ENCODE assay signal across 17 cellular contexts in the genomic region with DNA sequence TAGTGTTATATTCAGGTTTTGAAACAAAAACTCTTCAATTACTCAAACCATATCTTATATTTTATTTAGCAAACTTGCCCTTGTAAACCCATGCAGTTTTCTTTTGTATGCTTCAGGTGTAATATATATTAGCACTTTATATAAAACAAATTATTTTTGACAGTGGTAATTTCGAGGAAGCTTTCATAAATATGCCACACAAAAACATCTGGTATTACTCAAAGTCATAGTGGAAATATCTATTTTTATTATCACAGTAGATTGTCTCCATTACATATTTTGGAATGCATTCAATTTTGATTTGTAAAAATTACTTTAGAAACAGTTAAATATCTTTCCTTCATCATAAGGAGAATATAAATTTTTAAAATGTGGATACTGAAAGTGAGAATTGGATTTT.
"Had no signal": no experiment of that assay in that cellular context is flagged by ENCODE, and none has a peak within 500 bp of the region (broad histone marks: within the 10 kb centered on the region; RNA-seq: fewer than 3 reads in every experiment).

No MANE protein-coding gene starts in this region.

- DNase-seq: effector CD4-positive, alpha-beta T cell; erythroblast; gastrocnemius medialis; glutamatergic neuron; mucosa of descending colon; naive thymus-derived CD8-positive, alpha-beta T cell; ovary; stimulated activated CD4-positive, alpha-beta T cell treated with anti-CD3 and anti-CD28 coated beads, Interleukin-2, amount 100 ng/mL, for 48 hours; testis; transverse colon had no signal

- H3K9me3 Mint-ChIP-seq: endodermal cell had no signal

- H3K27me3 Mint-ChIP-seq: naive thymus-derived CD8-positive, alpha-beta T cell; stimulated activated memory B cell treated with anti-CD40 and anti-IgM and Interleukin-4, amounts not matched to agents 10 μg/mL and 1 μg/mL and 100 μg/mL, for 72 hours; stimulated activated naive CD8-positive, alpha-beta T cell treated with anti-CD3 and anti-CD28 coated beads, Interleukin-15, Interleukin-2, amounts not matched to agents 100 ng/mL and 50 ng/mL, for 24 hours had no signal

- H3K36me3 ChIP-seq: gastrocnemius medialis, ovary, right atrium auricular region, transverse colon had no signal

- H3K36me3 Mint-ChIP-seq: naive thymus-derived CD8-positive, alpha-beta T cell; stimulated activated memory B cell treated with anti-CD40 and anti-IgM and Interleukin-4, amounts not matched to agents 10 μg/mL and 1 μg/mL and 100 μg/mL, for 72 hours had no signal

- H3K4me1 Mint-ChIP-seq: naive thymus-derived CD8-positive, alpha-beta T cell; stimulated activated memory B cell treated with anti-CD40 and anti-IgM and Interleukin-4, amounts not matched to agents 10 μg/mL and 1 μg/mL and 100 μg/mL, for 72 hours had no signal

- H3K27ac ChIP-seq: coronary artery, gastrocnemius medialis, ovary, right atrium auricular region, testis had no signal

- H3K27me3 ChIP-seq: gastrocnemius medialis, ovary, right atrium auricular region, testis, transverse colon had no signal

- H3K4me1 ChIP-seq: gastrocnemius medialis, right atrium auricular region, testis had no signal

- H3K9me3 ChIP-seq: gastrocnemius medialis, mucosa of descending colon, ovary, right atrium auricular region, testis, transverse colon had no signal

- H3K4me2 ChIP-seq: smooth muscle cell had no signal

- H3K27ac Mint-ChIP-seq: endodermal cell; naive thymus-derived CD8-positive, alpha-beta T cell; stimulated activated memory B cell treated with anti-CD40 and anti-IgM and Interleukin-4, amounts not matched to agents 10 μg/mL and 1 μg/mL and 100 μg/mL, for 72 hours; stimulated activated naive CD8-positive, alpha-beta T cell treated with anti-CD3 and anti-CD28 coated beads, Interleukin-15, Interleukin-2, amounts not matched to agents 100 ng/mL and 50 ng/mL, for 24 hours had no signal

- H3K4me3 Mint-ChIP-seq: endodermal cell; naive thymus-derived CD8-positive, alpha-beta T cell; stimulated activated memory B cell treated with anti-CD40 and anti-IgM and Interleukin-4, amounts not matched to agents 10 μg/mL and 1 μg/mL and 100 μg/mL, for 72 hours; stimulated activated naive CD8-positive, alpha-beta T cell treated with anti-CD3 and anti-CD28 coated beads, Interleukin-15, Interleukin-2, amounts not matched to agents 100 ng/mL and 50 ng/mL, for 24 hours had no signal

- ATAC-seq: left lobe of liver; mucosa of descending colon; naive thymus-derived CD8-positive, alpha-beta T cell; stimulated activated memory B cell treated with anti-CD40 and anti-IgM and Interleukin-4, amounts not matched to agents 10 μg/mL and 1 μg/mL and 100 μg/mL, for 72 hours had no signal

- H3K4me3 ChIP-seq: coronary artery, gastrocnemius medialis, mucosa of descending colon, ovary, right atrium auricular region, smooth muscle cell, testis, transverse colon had no signal
